Comparison of ENCODE assay signal across 1 cellular context in the genomic region with DNA sequence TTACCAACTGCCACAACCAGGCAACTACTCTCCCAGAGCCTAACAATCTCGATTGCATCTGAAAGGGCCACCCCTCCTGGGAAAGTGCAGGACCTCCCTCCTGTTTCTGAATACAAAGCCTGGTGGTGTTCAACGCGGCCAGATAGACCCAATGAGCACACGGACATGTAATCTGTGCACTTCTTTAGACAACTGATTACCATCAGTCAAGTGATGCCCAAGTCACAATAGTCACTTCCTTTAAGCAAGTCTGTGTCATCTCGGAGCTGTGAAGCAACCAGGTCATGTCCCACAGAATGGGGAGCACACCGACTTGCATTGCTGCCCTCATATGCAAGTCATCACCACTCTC.
TF ChIP-seq lines count a peak whose summit lies in the region.

No MANE protein-coding gene starts in this region.

TF ChIP-seq in HepG2, 621 proteins besides CTCF, POLR2A, EP300 and RAD21:
- TF ChIP-seq KAT8 (CRISPR knock-in tag; IDR thresholded peaks at IDR 0.05) (no peak), SMYD3 (CRISPR knock-in tag; IDR thresholded peaks at IDR 0.05) (no peak), ZNF34 (CRISPR knock-in tag; IDR thresholded peaks at IDR 0.05; ENCODE audit: borderline replicate concordance) (no peak), HDAC1 (CRISPR knock-in tag; IDR thresholded peaks at IDR 0.05) (0 out of 2 replicates have a peak, but pooled peaks have one; percentile 33), ASH2L (IDR thresholded peaks at IDR 0.05; ENCODE audit: insufficient read length, low read depth, low read length) (peak; percentile 2), DR1 (CRISPR knock-in tag; IDR thresholded peaks at IDR 0.05) (no peak), NFIB (CRISPR knock-in tag; IDR thresholded peaks at IDR 0.05; ENCODE audit: borderline replicate concordance) (no peak)
- TF ChIP-seq, protein P1, sequence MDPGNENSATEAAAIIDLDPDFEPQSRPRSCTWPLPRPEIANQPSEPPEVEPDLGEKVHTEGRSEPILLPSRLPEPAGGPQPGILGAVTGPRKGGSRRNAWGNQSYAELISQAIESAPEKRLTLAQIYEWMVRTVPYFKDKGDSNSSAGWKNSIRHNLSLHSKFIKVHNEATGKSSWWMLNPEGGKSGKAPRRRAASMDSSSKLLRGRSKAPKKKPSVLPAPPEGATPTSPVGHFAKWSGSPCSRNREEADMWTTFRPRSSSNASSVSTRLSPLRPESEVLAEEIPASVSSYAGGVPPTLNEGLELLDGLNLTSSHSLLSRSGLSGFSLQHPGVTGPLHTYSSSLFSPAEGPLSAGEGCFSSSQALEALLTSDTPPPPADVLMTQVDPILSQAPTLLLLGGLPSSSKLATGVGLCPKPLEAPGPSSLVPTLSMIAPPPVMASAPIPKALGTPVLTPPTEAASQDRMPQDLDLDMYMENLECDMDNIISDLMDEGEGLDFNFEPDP (CRISPR knock-in tag; conservative IDR thresholded peaks at IDR 0.05), result 0 out of 2 replicates have a peak, but pooled peaks have one; percentile 11
